Comparison of ENCODE assay signal across 1 cellular context in the genomic region with DNA sequence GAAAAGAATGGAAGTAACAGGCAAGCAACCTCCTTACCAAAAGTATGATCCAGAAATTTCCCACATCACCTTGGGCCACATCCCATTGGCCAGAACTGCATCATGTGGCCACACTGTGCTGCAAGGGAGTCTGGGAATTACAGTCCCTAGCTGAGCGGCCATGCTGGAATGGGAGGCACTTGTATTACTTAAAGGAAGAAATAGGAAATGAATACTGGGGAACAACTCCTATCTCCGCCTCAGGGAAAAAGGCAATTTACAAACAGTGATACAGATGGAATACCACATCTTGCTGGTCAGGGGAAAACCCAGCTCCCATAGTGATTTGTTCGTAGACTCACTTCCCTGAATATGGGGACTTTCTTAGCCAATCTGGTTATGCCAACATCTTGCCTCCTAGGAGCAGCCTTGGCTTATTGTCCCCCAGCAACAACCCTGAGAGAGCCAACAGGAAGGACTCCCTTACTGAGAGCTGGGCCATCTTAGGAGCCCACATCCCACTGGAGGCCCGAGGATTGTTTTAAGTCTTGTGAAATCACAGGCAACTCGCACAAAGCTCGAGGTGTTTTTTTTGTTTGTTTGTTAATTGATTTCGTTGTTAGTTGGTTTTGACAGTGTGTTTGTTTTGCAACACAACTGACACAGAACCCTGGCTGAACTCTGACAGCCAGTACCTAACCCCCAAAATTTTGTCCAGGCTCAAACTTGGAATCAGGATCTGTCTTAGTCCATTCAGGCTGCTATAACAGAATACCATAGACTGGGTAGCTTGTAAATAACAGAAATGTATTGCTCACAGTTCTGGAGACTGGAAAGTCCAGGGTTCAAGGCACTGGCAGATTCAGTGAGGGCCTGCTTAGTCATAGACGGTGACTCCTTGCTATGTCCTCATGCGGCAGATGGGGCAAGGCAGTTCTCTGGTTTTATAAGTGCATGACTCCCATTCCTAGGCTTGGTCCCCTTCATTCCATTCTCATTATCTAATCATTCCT.
TF ChIP-seq lines count a peak whose summit lies in the region.

No MANE protein-coding gene starts in this region.

TF ChIP-seq in SK-N-SH, 30 proteins besides CTCF, POLR2A, EP300 and RAD21 (continued from another document):
- TF ChIP-seq, protein P1, sequence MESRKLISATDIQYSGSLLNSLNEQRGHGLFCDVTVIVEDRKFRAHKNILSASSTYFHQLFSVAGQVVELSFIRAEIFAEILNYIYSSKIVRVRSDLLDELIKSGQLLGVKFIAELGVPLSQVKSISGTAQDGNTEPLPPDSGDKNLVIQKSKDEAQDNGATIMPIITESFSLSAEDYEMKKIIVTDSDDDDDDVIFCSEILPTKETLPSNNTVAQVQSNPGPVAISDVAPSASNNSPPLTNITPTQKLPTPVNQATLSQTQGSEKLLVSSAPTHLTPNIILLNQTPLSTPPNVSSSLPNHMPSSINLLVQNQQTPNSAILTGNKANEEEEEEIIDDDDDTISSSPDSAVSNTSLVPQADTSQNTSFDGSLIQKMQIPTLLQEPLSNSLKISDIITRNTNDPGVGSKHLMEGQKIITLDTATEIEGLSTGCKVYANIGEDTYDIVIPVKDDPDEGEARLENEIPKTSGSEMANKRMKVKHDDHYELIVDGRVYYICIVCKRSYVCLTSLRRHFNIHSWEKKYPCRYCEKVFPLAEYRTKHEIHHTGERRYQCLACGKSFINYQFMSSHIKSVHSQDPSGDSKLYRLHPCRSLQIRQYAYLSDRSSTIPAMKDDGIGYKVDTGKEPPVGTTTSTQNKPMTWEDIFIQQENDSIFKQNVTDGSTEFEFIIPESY (IDR thresholded peaks at IDR 0.05; ENCODE audit: borderline replicate concordance, low read depth), result no peak
- no peak for TF ChIP-seq ELF1 (IDR thresholded peaks at IDR 0.05)
- TF ChIP-seq EZH2phosphoT487 (IDR thresholded peaks at IDR 0.05; ENCODE audit: borderline replicate concordance, low read depth), result no peak
- no peak for TF ChIP-seq GATA2 (CRISPR knock-in tag; IDR thresholded peaks at IDR 0.05)
- TF ChIP-seq RXRA (IDR thresholded peaks at IDR 0.05; ENCODE audit: borderline replicate concordance, low read depth), result peak; percentile 14; the same call in 1 of the 2 replicates
- TF ChIP-seq TEAD4 (IDR thresholded peaks at IDR 0.05; ENCODE audit: borderline replicate concordance, insufficient read depth), result 0 out of 2 replicates have a peak, but pooled peaks have one; percentile 33
- no peak for TF ChIP-seq GABPA (IDR thresholded peaks at IDR 0.05; ENCODE audit: low read depth)
- no peak for TF ChIP-seq NRF1 (IDR thresholded peaks at IDR 0.05; ENCODE audit: low read depth, low read length)
- no peak for TF ChIP-seq RCOR1 (IDR thresholded peaks at IDR 0.05; ENCODE audit: low read length)
- TF ChIP-seq FOSL2 (IDR thresholded peaks at IDR 0.05; ENCODE audit: borderline replicate concordance, low read depth), result peak; percentile 68
- TF ChIP-seq, protein P2, sequence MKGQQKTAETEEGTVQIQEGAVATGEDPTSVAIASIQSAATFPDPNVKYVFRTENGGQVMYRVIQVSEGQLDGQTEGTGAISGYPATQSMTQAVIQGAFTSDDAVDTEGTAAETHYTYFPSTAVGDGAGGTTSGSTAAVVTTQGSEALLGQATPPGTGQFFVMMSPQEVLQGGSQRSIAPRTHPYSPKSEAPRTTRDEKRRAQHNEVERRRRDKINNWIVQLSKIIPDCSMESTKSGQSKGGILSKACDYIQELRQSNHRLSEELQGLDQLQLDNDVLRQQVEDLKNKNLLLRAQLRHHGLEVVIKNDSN (IDR thresholded peaks at IDR 0.05; ENCODE audit: borderline replicate concordance, low read depth), result peak; percentile 75; the same call in 1 of the 2 replicates
- TF ChIP-seq RFX5 (IDR thresholded peaks at IDR 0.05; ENCODE audit: low read length), result no peak
- no peak for TF ChIP-seq NFIC (IDR thresholded peaks at IDR 0.05; ENCODE audit: borderline replicate concordance)
- peak; percentile 65 for TF ChIP-seq JUND (IDR thresholded peaks at IDR 0.05)
- no peak; the same call in 1 of the 2 replicates for TF ChIP-seq YY1 (IDR thresholded peaks at IDR 0.05; ENCODE audit: low read depth)
- TF ChIP-seq, protein P3, sequence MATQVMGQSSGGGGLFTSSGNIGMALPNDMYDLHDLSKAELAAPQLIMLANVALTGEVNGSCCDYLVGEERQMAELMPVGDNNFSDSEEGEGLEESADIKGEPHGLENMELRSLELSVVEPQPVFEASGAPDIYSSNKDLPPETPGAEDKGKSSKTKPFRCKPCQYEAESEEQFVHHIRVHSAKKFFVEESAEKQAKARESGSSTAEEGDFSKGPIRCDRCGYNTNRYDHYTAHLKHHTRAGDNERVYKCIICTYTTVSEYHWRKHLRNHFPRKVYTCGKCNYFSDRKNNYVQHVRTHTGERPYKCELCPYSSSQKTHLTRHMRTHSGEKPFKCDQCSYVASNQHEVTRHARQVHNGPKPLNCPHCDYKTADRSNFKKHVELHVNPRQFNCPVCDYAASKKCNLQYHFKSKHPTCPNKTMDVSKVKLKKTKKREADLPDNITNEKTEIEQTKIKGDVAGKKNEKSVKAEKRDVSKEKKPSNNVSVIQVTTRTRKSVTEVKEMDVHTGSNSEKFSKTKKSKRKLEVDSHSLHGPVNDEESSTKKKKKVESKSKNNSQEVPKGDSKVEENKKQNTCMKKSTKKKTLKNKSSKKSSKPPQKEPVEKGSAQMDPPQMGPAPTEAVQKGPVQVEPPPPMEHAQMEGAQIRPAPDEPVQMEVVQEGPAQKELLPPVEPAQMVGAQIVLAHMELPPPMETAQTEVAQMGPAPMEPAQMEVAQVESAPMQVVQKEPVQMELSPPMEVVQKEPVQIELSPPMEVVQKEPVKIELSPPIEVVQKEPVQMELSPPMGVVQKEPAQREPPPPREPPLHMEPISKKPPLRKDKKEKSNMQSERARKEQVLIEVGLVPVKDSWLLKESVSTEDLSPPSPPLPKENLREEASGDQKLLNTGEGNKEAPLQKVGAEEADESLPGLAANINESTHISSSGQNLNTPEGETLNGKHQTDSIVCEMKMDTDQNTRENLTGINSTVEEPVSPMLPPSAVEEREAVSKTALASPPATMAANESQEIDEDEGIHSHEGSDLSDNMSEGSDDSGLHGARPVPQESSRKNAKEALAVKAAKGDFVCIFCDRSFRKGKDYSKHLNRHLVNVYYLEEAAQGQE (IDR thresholded peaks at IDR 0.05; ENCODE audit: low read depth, low read length), result no peak
- TF ChIP-seq MEF2A (IDR thresholded peaks at IDR 0.05; ENCODE audit: borderline replicate concordance, low read depth), result no peak
